28 cellular contexts compared by ENCODE assay signal in the genomic region with DNA sequence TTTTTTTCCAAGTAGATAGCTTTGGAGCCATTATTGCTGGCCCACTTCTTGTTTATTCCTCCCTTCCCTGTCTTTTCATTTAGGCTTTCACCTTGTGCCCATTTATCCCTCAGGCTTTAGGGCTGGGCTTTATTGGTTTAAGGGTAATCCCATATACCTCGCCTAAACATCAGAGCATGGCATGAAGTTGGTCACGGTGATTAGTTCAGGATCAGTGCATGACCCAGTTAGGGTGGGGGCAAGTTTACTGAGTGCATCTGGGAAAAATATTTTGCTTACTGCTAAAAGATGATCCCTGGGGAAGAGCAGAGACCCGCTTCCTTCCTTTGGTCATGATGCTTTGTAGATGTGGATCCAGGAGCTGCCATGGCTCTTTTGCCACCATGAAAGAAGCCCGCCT.
"Had no signal": no experiment of that assay in that cellular context is flagged by ENCODE, and none has a peak within 500 bp of the region (broad histone marks: within the 10 kb centered on the region; RNA-seq: fewer than 3 reads in every experiment).

No MANE protein-coding gene starts in this region.

- H3K9me3 ChIP-seq: ovary, psoas muscle, right lobe of liver, sigmoid colon, stomach, thoracic aorta, thyroid gland, tibial nerve, upper lobe of left lung, vagina had no signal

- H3K4me1 Mint-ChIP-seq: natural killer cell; nephron; stimulated activated memory B cell treated with anti-CD40 and anti-IgM and Interleukin-4, amounts not matched to agents 10 μg/mL and 1 μg/mL and 100 μg/mL, for 72 hours had no signal

- H3K4me3 ChIP-seq: neural progenitor cell, ovary, psoas muscle, right lobe of liver, sigmoid colon, stomach, thoracic aorta, thyroid gland, tibial nerve, upper lobe of left lung, vagina had no signal

- H3K4me1 ChIP-seq: parathyroid adenoma, psoas muscle, right lobe of liver, sigmoid colon, thyroid gland, tibial nerve, upper lobe of left lung, vagina had no signal

- H3K9me3 Mint-ChIP-seq: natural killer cell; nephron; stimulated activated naive CD8-positive, alpha-beta T cell treated with anti-CD3 and anti-CD28 coated beads, Interleukin-15, Interleukin-2, amounts not matched to agents 100 ng/mL and 50 ng/mL, for 24 hours had no signal

- H3K36me3 Mint-ChIP-seq: natural killer cell; neural progenitor cell; stimulated activated memory B cell treated with anti-CD40 and anti-IgM and Interleukin-4, amounts not matched to agents 10 μg/mL and 1 μg/mL and 100 μg/mL, for 72 hours had no signal

- H3K4me3 Mint-ChIP-seq: natural killer cell; nephron; neural progenitor cell; stimulated activated memory B cell treated with anti-CD40 and anti-IgM and Interleukin-4, amounts not matched to agents 10 μg/mL and 1 μg/mL and 100 μg/mL, for 72 hours; stimulated activated naive CD8-positive, alpha-beta T cell treated with anti-CD3 and anti-CD28 coated beads, Interleukin-15, Interleukin-2, amounts not matched to agents 100 ng/mL and 50 ng/mL, for 24 hours had no signal

- H3K36me3 ChIP-seq: neural progenitor cell, ovary, right lobe of liver, sigmoid colon, stomach, thoracic aorta, thyroid gland, tibial nerve, upper lobe of left lung, vagina had no signal

- ATAC-seq: natural killer cell; psoas muscle; right cardiac atrium; right lobe of liver; stimulated activated memory B cell treated with anti-CD40 and anti-IgM and Interleukin-4, amounts not matched to agents 10 μg/mL and 1 μg/mL and 100 μg/mL, for 72 hours had no signal

- H3K27ac Mint-ChIP-seq: natural killer cell; nephron; neural progenitor cell; progenitor cell of endocrine pancreas; stimulated activated memory B cell treated with anti-CD40 and anti-IgM and Interleukin-4, amounts not matched to agents 10 μg/mL and 1 μg/mL and 100 μg/mL, for 72 hours; stimulated activated naive CD8-positive, alpha-beta T cell treated with anti-CD3 and anti-CD28 coated beads, Interleukin-15, Interleukin-2, amounts not matched to agents 100 ng/mL and 50 ng/mL, for 24 hours had no signal

- H3K27ac ChIP-seq: neural progenitor cell, ovary, parathyroid adenoma, psoas muscle, right lobe of liver, sigmoid colon, stomach, thoracic aorta, thyroid gland, tibial nerve, upper lobe of left lung, vagina had no signal

- H3K27me3 ChIP-seq: neural progenitor cell, ovary, right lobe of liver, sigmoid colon, thyroid gland, tibial nerve, upper lobe of left lung, vagina had no signal

- DNase-seq: natural killer cell; occipital lobe; ovary; posterior cingulate gyrus; psoas muscle; right cardiac atrium; right lobe of liver; sigmoid colon; small intestine; stimulated activated CD4-positive, alpha-beta T cell treated with anti-CD3 and anti-CD28 coated beads, Interleukin-12 subunit alpha, Interleukin-12 subunit beta, amount 100 ng/mL, for 4 hours; stimulated activated CD4-positive, alpha-beta T cell treated with anti-CD3 and anti-CD28 coated beads, Interleukin-1b, Interleukin-23, amount 100 ng/mL, for 48 hours; stimulated activated CD4-positive, alpha-beta T cell treated with anti-CD3 and anti-CD28 coated beads, Interleukin-4, amount 100 ng/mL, for 1 hour; stimulated activated CD4-positive, alpha-beta T cell treated with anti-CD3 and anti-CD28 coated beads, Interleukin-4, amount 100 ng/mL, for 4 hours; stimulated activated CD8-positive, alpha-beta memory T cell treated with anti-CD3 and anti-CD28 coated beads, Interleukin-4, amount 100 ng/mL, for 48 hours; stimulated activated naive CD4-positive, alpha-beta T cell treated with Interleukin-2 at 50 U/mL for 16 hours; stomach; thyroid gland; trophoblast cell; upper lobe of left lung had no signal
